ENCODE assay signal across 8 cellular contexts in genomic region chr9:28073278-28073677, GRCh38.
DNase-seq lines count a peak whose midpoint lies in the region; ATAC-seq lines count a peak whose summit lies in the region.

No MANE protein-coding gene starts in this region.

- DNase-seq in NCI-H2029 treated with DMSO at 0.1 percent for 48 hours (lab: John Stamatoyannopoulos, UW): peak; percentile 8
- no peak for DNase-seq in NCI-H2029 (lab: John Stamatoyannopoulos, UW)
- DNase-seq in M059J (ENCODE audit: low read depth): peak; percentile 46
- peak; percentile 42 for DNase-seq in amniotic epithelial cell (ENCODE audit: low read depth)
- no peak for DNase-seq in left lobe of liver (ENCODE audit: low spot score)

- ATAC-seq in left lobe of liver: peak; percentile 87
- no peak for ATAC-seq in GM19023 (IDR thresholded peaks at IDR 0.05; ENCODE audit: unreplicated experiment)
- no peak for ATAC-seq in HG03139 (IDR thresholded peaks at IDR 0.05; ENCODE audit: unreplicated experiment)
- ATAC-seq in esophagus mucosa: no peak

Comparison
In these comparisons a context has a peak if more than half of its experiments do, and no peak if none do; other contexts are left out.
1. DNase-seq: peak in NCI-H2029 treated with DMSO at 0.1 percent for 48 hours (single experiment), M059J (single experiment) and amniotic epithelial cell (single experiment); none in NCI-H2029 (single experiment) and left lobe of liver (single experiment).